Comparison of ENCODE assay signal across 8 cellular contexts in the genomic region with DNA sequence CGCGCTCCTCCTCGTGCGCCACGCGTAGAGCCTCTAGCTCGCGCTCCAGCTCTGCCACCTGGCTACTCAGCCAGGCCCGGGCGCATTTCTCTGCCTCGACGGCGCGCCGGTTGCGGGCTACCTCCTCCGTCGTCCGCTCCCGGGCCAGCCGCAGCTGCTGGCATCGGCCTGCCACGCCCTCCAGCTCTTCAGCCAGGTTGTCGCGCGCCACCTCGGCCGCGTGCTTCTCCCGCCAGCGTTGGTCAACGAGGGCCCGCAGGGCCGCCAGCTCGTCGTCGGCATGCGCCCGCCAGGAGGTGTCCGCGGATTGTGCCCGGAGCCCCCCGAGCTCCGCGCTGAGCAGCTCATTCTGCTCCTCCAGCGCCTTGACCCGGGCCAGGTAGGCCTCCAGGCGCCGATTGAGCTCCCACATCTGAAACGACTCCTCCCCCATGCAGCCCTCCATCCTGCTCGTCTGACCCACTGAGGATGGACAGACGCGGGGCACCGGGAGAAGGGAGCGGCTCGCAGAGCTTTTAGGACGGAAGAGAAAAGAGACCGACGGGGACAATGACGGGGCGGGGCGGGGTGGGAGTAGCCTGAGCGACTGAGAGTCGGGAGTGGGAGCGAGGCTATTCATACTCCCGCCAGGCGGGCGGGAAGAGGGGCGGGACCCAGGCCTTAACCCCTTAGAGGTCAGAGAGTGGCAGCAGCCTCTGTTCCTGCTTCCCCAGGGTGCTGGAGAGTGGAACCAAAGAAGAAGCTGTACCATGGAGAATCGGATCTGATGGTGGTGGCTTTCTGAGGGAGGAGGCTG. TPM values are rescaled to one million over a fixed set of nuclear protein-coding genes. Genes with fewer than 3 reads are reported as not detected.
DNase-seq lines count a peak whose midpoint lies in the region; ATAC-seq, FAIRE-seq and TF ChIP-seq lines count a peak whose summit lies in the region.
"Had no signal": no experiment of that assay in that cellular context is flagged by ENCODE, and none has a peak within 500 bp of the region (broad histone marks: within the 10 kb centered on the region; RNA-seq: fewer than 3 reads in every experiment).

A gene with protein sequence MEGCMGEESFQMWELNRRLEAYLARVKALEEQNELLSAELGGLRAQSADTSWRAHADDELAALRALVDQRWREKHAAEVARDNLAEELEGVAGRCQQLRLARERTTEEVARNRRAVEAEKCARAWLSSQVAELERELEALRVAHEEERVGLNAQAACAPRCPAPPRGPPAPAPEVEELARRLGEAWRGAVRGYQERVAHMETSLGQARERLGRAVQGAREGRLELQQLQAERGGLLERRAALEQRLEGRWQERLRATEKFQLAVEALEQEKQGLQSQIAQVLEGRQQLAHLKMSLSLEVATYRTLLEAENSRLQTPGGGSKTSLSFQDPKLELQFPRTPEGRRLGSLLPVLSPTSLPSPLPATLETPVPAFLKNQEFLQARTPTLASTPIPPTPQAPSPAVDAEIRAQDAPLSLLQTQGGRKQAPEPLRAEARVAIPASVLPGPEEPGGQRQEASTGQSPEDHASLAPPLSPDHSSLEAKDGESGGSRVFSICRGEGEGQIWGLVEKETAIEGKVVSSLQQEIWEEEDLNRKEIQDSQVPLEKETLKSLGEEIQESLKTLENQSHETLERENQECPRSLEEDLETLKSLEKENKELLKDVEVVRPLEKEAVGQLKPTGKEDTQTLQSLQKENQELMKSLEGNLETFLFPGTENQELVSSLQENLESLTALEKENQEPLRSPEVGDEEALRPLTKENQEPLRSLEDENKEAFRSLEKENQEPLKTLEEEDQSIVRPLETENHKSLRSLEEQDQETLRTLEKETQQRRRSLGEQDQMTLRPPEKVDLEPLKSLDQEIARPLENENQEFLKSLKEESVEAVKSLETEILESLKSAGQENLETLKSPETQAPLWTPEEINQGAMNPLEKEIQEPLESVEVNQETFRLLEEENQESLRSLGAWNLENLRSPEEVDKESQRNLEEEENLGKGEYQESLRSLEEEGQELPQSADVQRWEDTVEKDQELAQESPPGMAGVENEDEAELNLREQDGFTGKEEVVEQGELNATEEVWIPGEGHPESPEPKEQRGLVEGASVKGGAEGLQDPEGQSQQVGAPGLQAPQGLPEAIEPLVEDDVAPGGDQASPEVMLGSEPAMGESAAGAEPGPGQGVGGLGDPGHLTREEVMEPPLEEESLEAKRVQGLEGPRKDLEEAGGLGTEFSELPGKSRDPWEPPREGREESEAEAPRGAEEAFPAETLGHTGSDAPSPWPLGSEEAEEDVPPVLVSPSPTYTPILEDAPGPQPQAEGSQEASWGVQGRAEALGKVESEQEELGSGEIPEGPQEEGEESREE (N-terminal part only) (minus strand): TSS at position 588 of the 796 bp plus-strand sequence. CDS start 143 bp downstream, at position 445.

- DNase-seq in H54 (ENCODE audit: insufficient read length, low spot score) (peak; percentile 85), RKO (ENCODE audit: low spot score) (peak; percentile 85), fibroblast of gingiva (ENCODE audit: low read depth) (peak; percentile 60), myocyte (ENCODE audit: low read depth) (peak; percentile 93), foreskin keratinocyte (no peak)
- DNase-seq in activated T-helper 1 cell treated with anti-CD3 and anti-CD28 coated beads, Interleukin-12 subunit alpha, Interleukin-12 subunit beta, Interleukin-2, Interleukin-4 antibody, amounts not matched to agents 30 ng/mL and 10 ng/mL and 1 ng/mL, durations not matched to agents 14 hours and 24 hours and 36 hours (ENCODE audit: low spot score), result no peak

- no peak within 1 kb of the TSS for H3K27ac ChIP-seq in foreskin keratinocyte

- TF ChIP-seq CTCF in foreskin keratinocyte (conservative IDR thresholded peaks at IDR 0.05), result no peak

- no peak for TF ChIP-seq POLR2A in H54 (IDR thresholded peaks at IDR 0.05; ENCODE audit: low read depth, low read length)

- ATAC-seq in HG02642 (IDR thresholded peaks at IDR 0.05; ENCODE audit: poor library complexity, unreplicated experiment) (no peak), foreskin keratinocyte (no peak)

- H3K27me3 ChIP-seq in foreskin keratinocyte, result peaks cover 95% of the 10 kb centered on the region

- no peak within 1 kb of the TSS for H3K4me3 Mint-ChIP-seq in activated T-helper 1 cell treated with anti-CD3 and anti-CD28 coated beads, Interleukin-12 subunit alpha, Interleukin-12 subunit beta, Interleukin-2, Interleukin-4 antibody, amounts not matched to agents 30 ng/mL and 10 ng/mL and 1 ng/mL, durations not matched to agents 14 hours and 24 hours and 36 hours

- H3K36me3 Mint-ChIP-seq in activated T-helper 1 cell treated with anti-CD3 and anti-CD28 coated beads, Interleukin-12 subunit alpha, Interleukin-12 subunit beta, Interleukin-2, Interleukin-4 antibody, amounts not matched to agents 30 ng/mL and 10 ng/mL and 1 ng/mL, durations not matched to agents 14 hours and 24 hours and 36 hours (ENCODE audit: low read depth), result peaks cover 2% of the 10 kb centered on the region

- H3K27me3 Mint-ChIP-seq in activated T-helper 1 cell treated with anti-CD3 and anti-CD28 coated beads, Interleukin-12 subunit alpha, Interleukin-12 subunit beta, Interleukin-2, Interleukin-4 antibody, amounts not matched to agents 30 ng/mL and 10 ng/mL and 1 ng/mL, durations not matched to agents 14 hours and 24 hours and 36 hours (ENCODE audit: insufficient read depth), result peaks cover 66% of the 10 kb centered on the region

- H3K4me1 ChIP-seq in foreskin keratinocyte, result no peaks in the 10 kb centered on the region

- H3K27ac Mint-ChIP-seq in activated T-helper 1 cell treated with anti-CD3 and anti-CD28 coated beads, Interleukin-12 subunit alpha, Interleukin-12 subunit beta, Interleukin-2, Interleukin-4 antibody, amounts not matched to agents 30 ng/mL and 10 ng/mL and 1 ng/mL, durations not matched to agents 14 hours and 24 hours and 36 hours, result no peak within 1 kb of the TSS

- FAIRE-seq in H54 (lab: Jason Lieb, UNC), result no peak

- no peaks in the 10 kb centered on the region for H3K9me3 Mint-ChIP-seq in activated T-helper 1 cell treated with anti-CD3 and anti-CD28 coated beads, Interleukin-12 subunit alpha, Interleukin-12 subunit beta, Interleukin-2, Interleukin-4 antibody, amounts not matched to agents 30 ng/mL and 10 ng/mL and 1 ng/mL, durations not matched to agents 14 hours and 24 hours and 36 hours

- H3K4me1 Mint-ChIP-seq in activated T-helper 1 cell treated with anti-CD3 and anti-CD28 coated beads, Interleukin-12 subunit alpha, Interleukin-12 subunit beta, Interleukin-2, Interleukin-4 antibody, amounts not matched to agents 30 ng/mL and 10 ng/mL and 1 ng/mL, durations not matched to agents 14 hours and 24 hours and 36 hours (ENCODE audit: low read depth), result peaks cover 14% of the 10 kb centered on the region

- intact Hi-C loops in activated T-helper 1 cell treated with anti-CD3 and anti-CD28 coated beads, Interleukin-12 subunit alpha, Interleukin-12 subunit beta, Interleukin-2, Interleukin-4 antibody, amounts not matched to agents 30 ng/mL and 10 ng/mL and 1 ng/mL, durations not matched to agents 14 hours and 24 hours and 36 hours (cut with micrococcal nuclease), result loop anchor here (5.0 kb wide), 1 partner anchor 240 kb away; no protein-coding TSS in a partner anchor

RNA-seq across cellular contexts. Expression of the gene that starts here (rescaled TPM):
- 1,770 and 2,264 TPM in 2 replicates for total RNA-seq in myocyte
- polyA plus RNA-seq in myocyte (2012), result 834 TPM
- not detected in 2 replicates for total RNA-seq in activated T-helper 1 cell treated with anti-CD3 and anti-CD28 coated beads, Interleukin-12 subunit alpha, Interleukin-12 subunit beta, Interleukin-2, Interleukin-4 antibody, amounts not matched to agents 30 ng/mL and 10 ng/mL and 1 ng/mL, durations not matched to agents 14 hours and 24 hours and 36 hours
- total RNA-seq in foreskin keratinocyte, result 0.04 and 0.14 TPM in 2 replicates
- 0.06 TPM in 2 replicates for polyA plus RNA-seq in foreskin keratinocyte
- total RNA-seq: T-helper 2 cell treated with Interferon-gamma antibody and Interleukin-4, amounts not matched to agents 100 ng/mL and 5 ng/mL, for 36 hours had no signal

Comparison
In these comparisons a context has a peak if more than half of its experiments do, and no peak if none do; other contexts are left out.
1. RNA of the gene that starts here (total RNA-seq): 1,770 to 2,264 TPM in myocyte; 0.04 to 0.14 TPM in foreskin keratinocyte and not detected in activated T-helper 1 cell treated with anti-CD3 and anti-CD28 coated beads, Interleukin-12 subunit alpha, Interleukin-12 subunit beta, Interleukin-2, Interleukin-4 antibody, amounts not matched to agents 30 ng/mL and 10 ng/mL and 1 ng/mL, durations not matched to agents 14 hours and 24 hours and 36 hours; every median in the first group is over 1,000 times any median in the second.
2. DNase-seq: peak in H54 (single experiment), RKO (single experiment), fibroblast of gingiva (single experiment) and myocyte (single experiment); none in activated T-helper 1 cell treated with anti-CD3 and anti-CD28 coated beads, Interleukin-12 subunit alpha, Interleukin-12 subunit beta, Interleukin-2, Interleukin-4 antibody, amounts not matched to agents 30 ng/mL and 10 ng/mL and 1 ng/mL, durations not matched to agents 14 hours and 24 hours and 36 hours (single experiment) and foreskin keratinocyte (0 of 2).